In the genomic region with DNA sequence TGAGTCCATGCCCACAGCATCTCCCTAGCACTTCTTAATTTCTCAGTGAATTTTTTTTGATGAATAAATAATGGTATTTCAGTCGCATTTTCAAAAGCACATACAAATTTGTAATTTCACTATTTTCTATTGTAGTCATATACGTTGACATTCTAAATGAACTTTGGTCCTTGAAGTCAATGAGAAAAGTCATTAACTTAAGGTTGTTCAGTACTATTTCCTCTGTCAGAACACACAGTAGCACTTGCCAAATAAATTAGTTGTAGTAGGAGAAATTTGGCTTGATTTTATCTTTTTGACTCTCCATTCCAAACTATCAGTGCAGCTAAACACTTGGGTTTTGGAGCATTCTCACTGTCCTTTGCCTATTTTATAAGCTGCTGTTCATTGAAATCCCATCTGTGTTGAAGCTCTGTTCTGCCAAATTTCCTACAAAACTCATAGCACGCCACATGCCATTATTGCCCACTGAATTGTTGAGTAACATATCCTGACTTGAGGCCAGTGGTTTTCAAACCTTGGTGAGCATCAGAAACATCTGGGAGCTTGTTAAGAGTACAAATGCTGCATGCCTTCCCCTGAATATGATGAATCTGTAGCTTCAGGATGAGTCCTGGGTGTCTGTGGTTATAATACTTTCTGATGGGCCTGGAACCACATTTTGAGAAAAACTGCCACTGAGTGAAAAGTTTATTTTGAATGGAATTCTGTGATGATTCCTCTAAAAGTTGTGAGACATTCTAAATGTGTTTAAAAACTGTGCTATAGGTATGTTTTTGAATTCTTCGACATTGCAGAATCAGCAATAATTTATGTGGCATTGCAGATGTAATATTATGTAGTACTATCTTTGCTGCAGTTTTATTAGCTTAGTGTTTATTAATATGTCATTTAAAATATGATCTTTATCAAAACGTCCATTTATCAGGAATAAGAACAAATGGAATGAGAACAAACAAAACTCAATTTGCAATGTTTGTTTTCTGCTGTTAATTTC, we compare ENCODE assay signal across 1 cellular context.
TF ChIP-seq lines count a peak whose summit lies in the region.

No MANE protein-coding gene starts in this region.

TF ChIP-seq in HepG2, 621 proteins besides CTCF, POLR2A, EP300 and RAD21 (continued from another document):
- TF ChIP-seq, protein P1, sequence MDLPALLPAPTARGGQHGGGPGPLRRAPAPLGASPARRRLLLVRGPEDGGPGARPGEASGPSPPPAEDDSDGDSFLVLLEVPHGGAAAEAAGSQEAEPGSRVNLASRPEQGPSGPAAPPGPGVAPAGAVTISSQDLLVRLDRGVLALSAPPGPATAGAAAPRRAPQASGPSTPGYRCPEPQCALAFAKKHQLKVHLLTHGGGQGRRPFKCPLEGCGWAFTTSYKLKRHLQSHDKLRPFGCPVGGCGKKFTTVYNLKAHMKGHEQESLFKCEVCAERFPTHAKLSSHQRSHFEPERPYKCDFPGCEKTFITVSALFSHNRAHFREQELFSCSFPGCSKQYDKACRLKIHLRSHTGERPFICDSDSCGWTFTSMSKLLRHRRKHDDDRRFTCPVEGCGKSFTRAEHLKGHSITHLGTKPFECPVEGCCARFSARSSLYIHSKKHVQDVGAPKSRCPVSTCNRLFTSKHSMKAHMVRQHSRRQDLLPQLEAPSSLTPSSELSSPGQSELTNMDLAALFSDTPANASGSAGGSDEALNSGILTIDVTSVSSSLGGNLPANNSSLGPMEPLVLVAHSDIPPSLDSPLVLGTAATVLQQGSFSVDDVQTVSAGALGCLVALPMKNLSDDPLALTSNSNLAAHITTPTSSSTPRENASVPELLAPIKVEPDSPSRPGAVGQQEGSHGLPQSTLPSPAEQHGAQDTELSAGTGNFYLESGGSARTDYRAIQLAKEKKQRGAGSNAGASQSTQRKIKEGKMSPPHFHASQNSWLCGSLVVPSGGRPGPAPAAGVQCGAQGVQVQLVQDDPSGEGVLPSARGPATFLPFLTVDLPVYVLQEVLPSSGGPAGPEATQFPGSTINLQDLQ (CRISPR knock-in tag; IDR thresholded peaks at IDR 0.05) = no peak
- TF ChIP-seq ZNF296 (CRISPR knock-in tag; conservative IDR thresholded peaks at IDR 0.05) = no peak
- TF ChIP-seq, protein P2, sequence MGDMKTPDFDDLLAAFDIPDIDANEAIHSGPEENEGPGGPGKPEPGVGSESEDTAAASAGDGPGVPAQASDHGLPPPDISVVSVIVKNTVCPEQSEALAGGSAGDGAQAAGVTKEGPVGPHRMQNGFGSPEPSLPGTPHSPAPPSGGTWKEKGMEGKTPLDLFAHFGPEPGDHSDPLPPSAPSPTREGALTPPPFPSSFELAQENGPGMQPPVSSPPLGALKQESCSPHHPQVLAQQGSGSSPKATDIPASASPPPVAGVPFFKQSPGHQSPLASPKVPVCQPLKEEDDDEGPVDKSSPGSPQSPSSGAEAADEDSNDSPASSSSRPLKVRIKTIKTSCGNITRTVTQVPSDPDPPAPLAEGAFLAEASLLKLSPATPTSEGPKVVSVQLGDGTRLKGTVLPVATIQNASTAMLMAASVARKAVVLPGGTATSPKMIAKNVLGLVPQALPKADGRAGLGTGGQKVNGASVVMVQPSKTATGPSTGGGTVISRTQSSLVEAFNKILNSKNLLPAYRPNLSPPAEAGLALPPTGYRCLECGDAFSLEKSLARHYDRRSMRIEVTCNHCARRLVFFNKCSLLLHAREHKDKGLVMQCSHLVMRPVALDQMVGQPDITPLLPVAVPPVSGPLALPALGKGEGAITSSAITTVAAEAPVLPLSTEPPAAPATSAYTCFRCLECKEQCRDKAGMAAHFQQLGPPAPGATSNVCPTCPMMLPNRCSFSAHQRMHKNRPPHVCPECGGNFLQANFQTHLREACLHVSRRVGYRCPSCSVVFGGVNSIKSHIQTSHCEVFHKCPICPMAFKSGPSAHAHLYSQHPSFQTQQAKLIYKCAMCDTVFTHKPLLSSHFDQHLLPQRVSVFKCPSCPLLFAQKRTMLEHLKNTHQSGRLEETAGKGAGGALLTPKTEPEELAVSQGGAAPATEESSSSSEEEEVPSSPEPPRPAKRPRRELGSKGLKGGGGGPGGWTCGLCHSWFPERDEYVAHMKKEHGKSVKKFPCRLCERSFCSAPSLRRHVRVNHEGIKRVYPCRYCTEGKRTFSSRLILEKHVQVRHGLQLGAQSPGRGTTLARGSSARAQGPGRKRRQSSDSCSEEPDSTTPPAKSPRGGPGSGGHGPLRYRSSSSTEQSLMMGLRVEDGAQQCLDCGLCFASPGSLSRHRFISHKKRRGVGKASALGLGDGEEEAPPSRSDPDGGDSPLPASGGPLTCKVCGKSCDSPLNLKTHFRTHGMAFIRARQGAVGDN (CRISPR knock-in tag; IDR thresholded peaks at IDR 0.05) = no peak
- TF ChIP-seq SNRNP70 (IDR thresholded peaks at IDR 0.05; ENCODE audit: low read depth, low read length) = no peak
- no peak for TF ChIP-seq ZNF660 (CRISPR knock-in tag; IDR thresholded peaks at IDR 0.05; ENCODE audit: borderline replicate concordance, low read depth)
- peak; percentile 71; the same call in 1 of the 2 replicates for TF ChIP-seq MAFF (IDR thresholded peaks at IDR 0.05; ENCODE audit: low read depth, low read length)
- no peak for TF ChIP-seq POGZ (CRISPR knock-in tag; IDR thresholded peaks at IDR 0.05)
- no peak for TF ChIP-seq ZNF496 (CRISPR knock-in tag; IDR thresholded peaks at IDR 0.05; ENCODE audit: insufficient replicate concordance)
- TF ChIP-seq MAFK (conservative IDR thresholded peaks at IDR 0.05 in 1 of 2, IDR thresholded peaks at IDR 0.05 in 1 of 2; ENCODE audit: low read length in 2 of 2) = peak; percentile 61 to 74
- TF ChIP-seq PCBP2 (optimal IDR thresholded peaks at IDR 0.05; ENCODE audit: low read depth, low read length, poor library complexity, severe bottlenecking) = no peak
- TF ChIP-seq, protein P3, sequence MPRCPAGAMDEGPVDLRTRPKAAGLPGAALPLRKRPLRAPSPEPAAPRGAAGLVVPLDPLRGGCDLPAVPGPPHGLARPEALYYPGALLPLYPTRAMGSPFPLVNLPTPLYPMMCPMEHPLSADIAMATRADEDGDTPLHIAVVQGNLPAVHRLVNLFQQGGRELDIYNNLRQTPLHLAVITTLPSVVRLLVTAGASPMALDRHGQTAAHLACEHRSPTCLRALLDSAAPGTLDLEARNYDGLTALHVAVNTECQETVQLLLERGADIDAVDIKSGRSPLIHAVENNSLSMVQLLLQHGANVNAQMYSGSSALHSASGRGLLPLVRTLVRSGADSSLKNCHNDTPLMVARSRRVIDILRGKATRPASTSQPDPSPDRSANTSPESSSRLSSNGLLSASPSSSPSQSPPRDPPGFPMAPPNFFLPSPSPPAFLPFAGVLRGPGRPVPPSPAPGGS (CRISPR knock-in tag; IDR thresholded peaks at IDR 0.05) = no peak
- no peak for TF ChIP-seq GZF1 (CRISPR knock-in tag; IDR thresholded peaks at IDR 0.05)
